8 cellular contexts compared by ENCODE assay signal in genomic region chr12:96211989-96212388, GRCh38. TPM values are rescaled to one million over a fixed set of nuclear protein-coding genes. Genes with fewer than 3 reads are reported as not detected.
DNase-seq lines count a peak whose midpoint lies in the region; ATAC-seq and TF ChIP-seq lines count a peak whose summit lies in the region.
"Had no signal": no experiment of that assay in that cellular context is flagged by ENCODE, and none has a peak within 500 bp of the region (broad histone marks: within the 10 kb centered on the region; RNA-seq: fewer than 3 reads in every experiment).

No MANE protein-coding gene starts in this region.

- CTCF ChIA-PET in Caco-2 (lab: Charles Lee) = no interaction called here

- H3K27me3 Mint-ChIP-seq in central memory CD8-positive, alpha-beta T cell = no peaks in the 10 kb centered on the region
- H3K27me3 Mint-ChIP-seq in Caco-2 (ENCODE audit: insufficient read depth, unreplicated experiment) = peaks cover 4% of the 10 kb centered on the region

- DNase-seq in GM12865 (ENCODE audit: low read depth) = peak; percentile 27
- peak; percentile 75 for DNase-seq in NB4 (ENCODE audit: low read depth)
- DNase-seq in central memory CD8-positive, alpha-beta T cell (ENCODE audit: low spot score in 2 of 2) = no peak
- no peak for DNase-seq in psoas muscle
- DNase-seq in epidermal melanocyte (ENCODE audit: insufficient read length, low spot score) = no peak
- DNase-seq in Caco-2 = no peak
- DNase-seq in tibial nerve (ENCODE audit: low spot score in 2 of 2) = no peak

- no peak for TF ChIP-seq EP300 in tibial nerve (IDR thresholded peaks at IDR 0.05)

- POLR2A ChIA-PET in Caco-2 (lab: Charles Lee) = no interaction called here

- H3K4me3 Mint-ChIP-seq in central memory CD8-positive, alpha-beta T cell = peak overlapping the region; percentile 29
- H3K4me3 Mint-ChIP-seq in Caco-2 (ENCODE audit: unreplicated experiment) = no peak overlapping the region

- TF ChIP-seq POLR2A in NB4 (IDR thresholded peaks at IDR 0.05; ENCODE audit: extremely low read depth, insufficient read length) (no peak), tibial nerve (IDR thresholded peaks at IDR 0.05) (no peak)

- WGBS in psoas muscle, 3 donors = 60 to 68% (median 68%) methylated on average over 3 of the region's 3 CpGs
- 75 to 78% methylated on average over 3 of the region's 3 CpGs for WGBS in tibial nerve, 2 donors

- H3K36me3 ChIP-seq in psoas muscle (ENCODE audit: insufficient read depth in 1 of 2, low read depth in 1 of 2) = no peaks in the 10 kb centered on the region
- no peaks in the 10 kb centered on the region for H3K36me3 ChIP-seq in Caco-2 (ENCODE audit: control insufficient read depth, insufficient read depth, low read length)
- H3K36me3 ChIP-seq in tibial nerve = no peaks in the 10 kb centered on the region

- intact Hi-C loops in psoas muscle (cut with DNase I) (loop anchor here in 1 of 2 donors (10.0 kb wide), 1 partner anchor 297 kb away; no protein-coding TSS in a partner anchor), Caco-2 (cut with micrococcal nuclease; ENCODE audit: unreplicated experiment) (no loop called here)

- no peak overlapping the region for H3K4me3 ChIP-seq in GM12865 (ENCODE audit: low read depth, low read length)
- no peak overlapping the region for H3K4me3 ChIP-seq in NB4 (ENCODE audit: low read depth, low read length)
- H3K4me3 ChIP-seq in psoas muscle = no peak overlapping the region
- H3K4me3 ChIP-seq in Caco-2 (ENCODE audit: low read depth, low read length) = no peak overlapping the region
- no peak overlapping the region for H3K4me3 ChIP-seq in tibial nerve
- H3K4me3 ChIP-seq: SJCRH30 had no signal

- peaks cover 0 to 7% (median 0%) of the 10 kb centered on the region in 3 donors for H3K27me3 ChIP-seq in psoas muscle (ENCODE audit: insufficient read depth in 3 of 3, low read length in 2 of 3)
- H3K27me3 ChIP-seq in Caco-2 (replicated peaks; ENCODE audit: control insufficient read depth, insufficient read depth, low read length) = no peaks in the 10 kb centered on the region
- no peaks in the 10 kb centered on the region for H3K27me3 ChIP-seq in tibial nerve
- H3K27me3 ChIP-seq: SJCRH30 had no signal

- no peak for TF ChIP-seq CTCF in GM12865 (IDR thresholded peaks at IDR 0.05; ENCODE audit: insufficient read depth, low read depth, low read length, missing control alignments)
- TF ChIP-seq CTCF in NB4 (IDR thresholded peaks at IDR 0.05; ENCODE audit: low read depth, low read length) = no peak
- no peak for TF ChIP-seq CTCF in psoas muscle (IDR thresholded peaks at IDR 0.05)
- TF ChIP-seq CTCF in Caco-2 (IDR thresholded peaks at IDR 0.05; ENCODE audit: insufficient read depth in 1 of 2, low read depth in 1 of 2, low read length in 1 of 2, severe bottlenecking in 1 of 2, unreplicated experiment in 1 of 2) = no peak
- no peak for TF ChIP-seq CTCF in tibial nerve (IDR thresholded peaks at IDR 0.05)

- H3K9me3 ChIP-seq in psoas muscle (no peaks in the 10 kb centered on the region), Caco-2 (no peaks in the 10 kb centered on the region), tibial nerve (no peaks in the 10 kb centered on the region)
- H3K9me3 ChIP-seq: SJCRH30 had no signal

- peaks cover 21% of the 10 kb centered on the region for H3K36me3 Mint-ChIP-seq in central memory CD8-positive, alpha-beta T cell (ENCODE audit: insufficient read depth)
- no peaks in the 10 kb centered on the region for H3K36me3 Mint-ChIP-seq in Caco-2 (ENCODE audit: insufficient read depth, unreplicated experiment)

- H3K27ac ChIP-seq in psoas muscle = peak overlapping the region; percentile 46
- H3K27ac ChIP-seq in tibial nerve = no peak overlapping the region
- H3K27ac ChIP-seq: SJCRH30 had no signal

- no peak for ATAC-seq in central memory CD8-positive, alpha-beta T cell (replicated peaks; ENCODE audit: extremely low read depth, poor library complexity, severe bottlenecking)
- ATAC-seq in psoas muscle = no peak

- H3K27ac Mint-ChIP-seq in central memory CD8-positive, alpha-beta T cell (ENCODE audit: low read depth) = peak overlapping the region; percentile 4
- H3K27ac Mint-ChIP-seq in Caco-2 (ENCODE audit: unreplicated experiment) = no peak overlapping the region

- peaks cover 48% of the 10 kb centered on the region for H3K4me1 Mint-ChIP-seq in central memory CD8-positive, alpha-beta T cell
- H3K4me1 Mint-ChIP-seq in Caco-2 (ENCODE audit: low read depth, unreplicated experiment) = no peaks in the 10 kb centered on the region

- H3K4me1 ChIP-seq in psoas muscle (peaks cover 10% of the 10 kb centered on the region), Caco-2 (no peaks in the 10 kb centered on the region), tibial nerve (peaks cover 0 to 37% (median 17%) of the 10 kb centered on the region in 4 donors)

- no TSS peak for BruUV-seq in Caco-2 (replicated peaks; lab: Mats Ljungman, UMichigan)

- H3K9me3 Mint-ChIP-seq in central memory CD8-positive, alpha-beta T cell = no peaks in the 10 kb centered on the region
- no peaks in the 10 kb centered on the region for H3K9me3 Mint-ChIP-seq in Caco-2 (ENCODE audit: unreplicated experiment)

RNA-seq across cellular contexts. Expression of gene ELK3, which starts 17.8 kb away (rescaled TPM):
- total RNA-seq in psoas muscle = 10 to 100 TPM in 2 of 4 donors, 1 to 10 TPM in 2; 7.8 to 12.6 (median 10.0) TPM
- 10 to 100 TPM in 1 of 3 donors, 1 to 10 TPM in 2; 3.7 to 13.9 (median 4.8) TPM for polyA plus RNA-seq in psoas muscle
- total RNA-seq in Caco-2 (2022) = 0.45 and 0.77 TPM in 2 replicates
- total RNA-seq in tibial nerve = 10 to 100 TPM in 3 of 4 donors, 1 to 10 TPM in 1; 9.4 to 28.6 (median 17.7) TPM

Comparison
In these comparisons a context has a peak if more than half of its experiments do, and no peak if none do; other contexts are left out.
1. DNase-seq: peak in GM12865 (single experiment) and NB4 (single experiment); none in central memory CD8-positive, alpha-beta T cell (0 of 2), psoas muscle (0 of 2), epidermal melanocyte (single experiment), Caco-2 (0 of 2) and tibial nerve (0 of 2).